Comparison of ENCODE assay signal across 15 cellular contexts in genomic region chr9:110880123-110880522, GRCh38.
DNase-seq lines count a peak whose midpoint lies in the region; ATAC-seq and TF ChIP-seq lines count a peak whose summit lies in the region.
"Had no signal": no experiment of that assay in that cellular context is flagged by ENCODE, and none has a peak within 500 bp of the region (broad histone marks: within the 10 kb centered on the region; RNA-seq: fewer than 3 reads in every experiment).

No MANE protein-coding gene starts in this region.

- no peak for ATAC-seq in activated CD8-positive, alpha-beta T cell treated with anti-CD3 and anti-CD28 coated beads for 36 hours
- ATAC-seq: stimulated activated memory B cell treated with anti-CD40 and anti-IgM and Interleukin-4, amounts not matched to agents 10 μg/mL and 1 μg/mL and 100 μg/mL, for 72 hours had no signal

- H3K4me1 Mint-ChIP-seq in H9 = peaks cover 28 to 30% of the 10 kb centered on the region in 2 experiments
- no peaks in the 10 kb centered on the region for H3K4me1 Mint-ChIP-seq in activated CD8-positive, alpha-beta T cell treated with anti-CD3 and anti-CD28 coated beads for 36 hours (ENCODE audit: low read depth)
- H3K4me1 Mint-ChIP-seq: activated naive CD8-positive, alpha-beta T cell treated with anti-CD3 and anti-CD28 coated beads for 36 hours; CD4-positive, CD25-positive, alpha-beta regulatory T cell; stimulated activated memory B cell treated with anti-CD40 and anti-IgM and Interleukin-4, amounts not matched to agents 10 μg/mL and 1 μg/mL and 100 μg/mL, for 72 hours had no signal

- H3K4me2 ChIP-seq in H9 (ENCODE audit: insufficient read depth, insufficient read length, low read length) = no peak overlapping the region

- H3K79me2 ChIP-seq in H9 (ENCODE audit: insufficient read depth, low read length) = no peaks in the 10 kb centered on the region

- no peak overlapping the region for H4K8ac ChIP-seq in H9 (replicated peaks; ENCODE audit: insufficient read length, low read depth, low read length)

- H2AFZ ChIP-seq in H9 (ENCODE audit: low read length) = no peak overlapping the region

- H3K9me3 ChIP-seq in H9 (ENCODE audit: control insufficient read depth, low read depth, low read length) (no peaks in the 10 kb centered on the region), tibial artery (no peaks in the 10 kb centered on the region)
- H3K9me3 ChIP-seq: heart right ventricle had no signal

- no peak overlapping the region for H3T11ph ChIP-seq in H9 (ENCODE audit: low read length)

- H2BK15ac ChIP-seq in H9 (ENCODE audit: low read depth, low read length) = no peak overlapping the region

- DNase-seq in AG08396 (ENCODE audit: low spot score) (peak; percentile 27), H9 (no peak), astrocyte of the spinal cord (ENCODE audit: low read depth, low spot score) (peak; percentile 75), left kidney (ENCODE audit: low read depth, low spot score) (peak; percentile 81), tibial artery (no peak), NCI-H2107 (lab: John Stamatoyannopoulos, UW) (no peak)
- DNase-seq in effector CD8-positive, alpha-beta T cell (lab: John Stamatoyannopoulos, UW) = no peak
- DNase-seq in activated CD8-positive, alpha-beta T cell treated with anti-CD3 and anti-CD28 coated beads for 36 hours = no peak
- DNase-seq: activated naive CD8-positive, alpha-beta T cell treated with anti-CD3 and anti-CD28 coated beads for 36 hours; CD4-positive, CD25-positive, alpha-beta regulatory T cell; heart right ventricle; MM.1S; posterior cingulate gyrus had no signal

- peaks cover 0 to 5% (median 0%) of the 10 kb centered on the region in 3 experiments; a peak in 2 of 7 replicates for H3K36me3 Mint-ChIP-seq in H9 (ENCODE audit: insufficient read depth in 1 of 3, low read depth in 3 of 3)
- no peaks in the 10 kb centered on the region for H3K36me3 Mint-ChIP-seq in activated CD8-positive, alpha-beta T cell treated with anti-CD3 and anti-CD28 coated beads for 36 hours (ENCODE audit: low read depth)
- H3K36me3 Mint-ChIP-seq: activated naive CD8-positive, alpha-beta T cell treated with anti-CD3 and anti-CD28 coated beads for 36 hours; CD4-positive, CD25-positive, alpha-beta regulatory T cell; stimulated activated memory B cell treated with anti-CD40 and anti-IgM and Interleukin-4, amounts not matched to agents 10 μg/mL and 1 μg/mL and 100 μg/mL, for 72 hours had no signal

- H2AK5ac ChIP-seq in H9 (ENCODE audit: insufficient read length, low read length) = no peak overlapping the region

- peaks cover 0 to 4% (median 3%) of the 10 kb centered on the region in 3 donors for H3K36me3 ChIP-seq in tibial artery
- H3K36me3 ChIP-seq: heart right ventricle had no signal

- no peak overlapping the region for H2BK20ac ChIP-seq in H9 (ENCODE audit: low read depth, low read length, poor library complexity, severe bottlenecking)

- no peak overlapping the region for H4K91ac ChIP-seq in H9 (ENCODE audit: insufficient read length, low read depth, low read length)

- no peak overlapping the region for H3K4me3 Mint-ChIP-seq in H9
- no peak overlapping the region for H3K4me3 Mint-ChIP-seq in activated CD8-positive, alpha-beta T cell treated with anti-CD3 and anti-CD28 coated beads for 36 hours
- H3K4me3 Mint-ChIP-seq: activated naive CD8-positive, alpha-beta T cell treated with anti-CD3 and anti-CD28 coated beads for 36 hours; CD4-positive, CD25-positive, alpha-beta regulatory T cell; stimulated activated memory B cell treated with anti-CD40 and anti-IgM and Interleukin-4, amounts not matched to agents 10 μg/mL and 1 μg/mL and 100 μg/mL, for 72 hours had no signal

- H2BK120ac ChIP-seq in H9 (ENCODE audit: low read depth, low read length, poor library complexity, severe bottlenecking) = no peak overlapping the region

- in situ Hi-C loops in astrocyte of the spinal cord (cut with HindIII; ENCODE audit: low sequenced_read_pairs) = no loop called here

- no peaks in the 10 kb centered on the region for H3K9me3 Mint-ChIP-seq in H9
- H3K9me3 Mint-ChIP-seq in activated CD8-positive, alpha-beta T cell treated with anti-CD3 and anti-CD28 coated beads for 36 hours = no peaks in the 10 kb centered on the region
- H3K9me3 Mint-ChIP-seq: activated naive CD8-positive, alpha-beta T cell treated with anti-CD3 and anti-CD28 coated beads for 36 hours; stimulated activated memory B cell treated with anti-CD40 and anti-IgM and Interleukin-4, amounts not matched to agents 10 μg/mL and 1 μg/mL and 100 μg/mL, for 72 hours had no signal

- no peaks in the 10 kb centered on the region for H3K23me2 ChIP-seq in H9 (ENCODE audit: insufficient read length, low read depth, low read length, poor library complexity, severe bottlenecking)

- H3K79me1 ChIP-seq in H9 (ENCODE audit: insufficient read depth, low read depth, low read length, poor library complexity, severe bottlenecking) = no peaks in the 10 kb centered on the region

- H2BK12ac ChIP-seq in H9 (ENCODE audit: insufficient read length, low read depth, low read length) = no peak overlapping the region

- no peak overlapping the region for H3K18ac ChIP-seq in H9 (ENCODE audit: insufficient read length, low read depth, low read length)

- H3K23ac ChIP-seq in H9 (ENCODE audit: insufficient read length, low read depth, low read length) = no peak overlapping the region

- H4K20me1 ChIP-seq in H9 (ENCODE audit: control insufficient read depth, insufficient read depth, insufficient read length) = no peaks in the 10 kb centered on the region

- CTCF ChIA-PET in activated CD8-positive, alpha-beta T cell treated with anti-CD3 and anti-CD28 coated beads for 36 hours (lab: Charles Lee) = no interaction called here

- intact Hi-C loops in tibial artery (cut with DNase I; ENCODE audit: low total_unique reads) = no loop called here
- intact Hi-C loops in activated CD8-positive, alpha-beta T cell treated with anti-CD3 and anti-CD28 coated beads for 36 hours (cut with micrococcal nuclease) = no loop called here

- H3K4me1 ChIP-seq in H9 (ENCODE audit: insufficient read depth, low read length) = peaks cover 6% of the 10 kb centered on the region; the same call in 1 of the 2 replicates
- H3K4me1 ChIP-seq in tibial artery = peaks cover 0 to 44% (median 0%) of the 10 kb centered on the region in 4 donors

- no peak overlapping the region for H3K56ac ChIP-seq in H9 (ENCODE audit: insufficient read length, low read depth, low read length)

- no peak overlapping the region for H2BK5ac ChIP-seq in H9 (ENCODE audit: insufficient read length, low read length)

- no peak overlapping the region for H3K9ac ChIP-seq in H9 (ENCODE audit: extremely low read depth, insufficient read length, low read length)

- H3K4me3 ChIP-seq in astrocyte of the spinal cord (ENCODE audit: low read depth, low read length) (no peak overlapping the region), tibial artery (no peak overlapping the region)
- H3K4me3 ChIP-seq: heart right ventricle, lung had no signal

- H3K27ac ChIP-seq in H9 (ENCODE audit: insufficient read length, low read depth, low read length) (no peak overlapping the region), tibial artery (no peak overlapping the region)

- no peaks in the 10 kb centered on the region for H3K27me3 Mint-ChIP-seq in H9 (ENCODE audit: low read depth)
- H3K27me3 Mint-ChIP-seq in activated CD8-positive, alpha-beta T cell treated with anti-CD3 and anti-CD28 coated beads for 36 hours = peaks cover 5% of the 10 kb centered on the region
- H3K27me3 Mint-ChIP-seq: CD4-positive, CD25-positive, alpha-beta regulatory T cell; stimulated activated memory B cell treated with anti-CD40 and anti-IgM and Interleukin-4, amounts not matched to agents 10 μg/mL and 1 μg/mL and 100 μg/mL, for 72 hours had no signal

- H3K27ac Mint-ChIP-seq in H9 = peak overlapping the region in 2 of 3 experiments; percentile 43 to 57; a peak in 3 of 7 replicates
- no peak overlapping the region for H3K27ac Mint-ChIP-seq in activated CD8-positive, alpha-beta T cell treated with anti-CD3 and anti-CD28 coated beads for 36 hours
- H3K27ac Mint-ChIP-seq: activated naive CD8-positive, alpha-beta T cell treated with anti-CD3 and anti-CD28 coated beads for 36 hours; CD4-positive, CD25-positive, alpha-beta regulatory T cell; stimulated activated memory B cell treated with anti-CD40 and anti-IgM and Interleukin-4, amounts not matched to agents 10 μg/mL and 1 μg/mL and 100 μg/mL, for 72 hours had no signal

- TF ChIP-seq CTCF in H9 (conservative IDR thresholded peaks at IDR 0.05) (no peak), astrocyte of the spinal cord (IDR thresholded peaks at IDR 0.05; ENCODE audit: low read depth, low read length) (no peak), tibial artery (IDR thresholded peaks at IDR 0.05) (no peak)
- TF ChIP-seq CTCF in activated CD8-positive, alpha-beta T cell treated with anti-CD3 and anti-CD28 coated beads for 36 hours (IDR thresholded peaks at IDR 0.05) = no peak

- POLR2A ChIA-PET in activated CD8-positive, alpha-beta T cell treated with anti-CD3 and anti-CD28 coated beads for 36 hours (lab: Charles Lee) = no interaction called here

- H3K14ac ChIP-seq in H9 (ENCODE audit: insufficient read depth, low read length) = no peak overlapping the region

- H4K5ac ChIP-seq in H9 (ENCODE audit: insufficient read length, low read depth, low read length) = no peak overlapping the region

- no peak overlapping the region for H3K4ac ChIP-seq in H9 (ENCODE audit: low read depth, low read length)

- H3K27me3 ChIP-seq in H9 (ENCODE audit: insufficient read depth, low read length) = no peaks in the 10 kb centered on the region
- no peaks in the 10 kb centered on the region for H3K27me3 ChIP-seq in tibial artery
- H3K27me3 ChIP-seq: heart right ventricle had no signal

- no CpG with 5 or more reads among the region's 3 CpGs for WGBS in H9 (ENCODE audit: extremely low coverage, insufficient read length, low lambda C conversion rate)

Comparison
In these comparisons a context has a peak if more than half of its experiments do, and no peak if none do; other contexts are left out.
1. DNase-seq: peak in AG08396 (single experiment), astrocyte of the spinal cord (single experiment) and left kidney (single experiment); none in H9 (single experiment), tibial artery (0 of 2), NCI-H2107 (single experiment), effector CD8-positive, alpha-beta T cell (single experiment) and activated CD8-positive, alpha-beta T cell treated with anti-CD3 and anti-CD28 coated beads for 36 hours (single experiment).